ENCODE assay signal across 28 cellular contexts in the genomic region with DNA sequence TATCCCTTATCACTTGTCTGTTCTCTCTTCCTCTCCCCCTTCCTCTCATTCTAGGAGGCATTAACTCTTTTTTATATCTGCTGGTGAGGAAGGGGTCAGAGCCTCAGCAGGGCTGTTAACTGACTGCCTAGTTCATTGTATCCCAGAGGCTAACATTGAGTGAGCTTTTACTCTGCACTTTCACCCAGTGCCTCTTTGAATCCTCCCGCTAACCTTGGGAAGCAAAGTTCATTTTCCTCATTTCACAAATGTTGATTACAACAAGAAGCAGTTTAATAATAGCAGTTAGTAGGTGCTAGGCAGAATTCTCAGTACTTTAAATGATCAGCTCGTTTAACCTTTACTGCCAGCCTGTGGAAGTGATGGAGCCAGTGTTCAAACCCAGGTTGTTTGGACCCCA.
"Had no signal": no experiment of that assay in that cellular context is flagged by ENCODE, and none has a peak within 500 bp of the region (broad histone marks: within the 10 kb centered on the region; RNA-seq: fewer than 3 reads in every experiment).

No MANE protein-coding gene starts in this region.

- H3K9me3 ChIP-seq: adrenal gland, SJSA1 had no signal

- H3K4me1 ChIP-seq: SJSA1 had no signal

- H3K4me3 ChIP-seq: adrenal gland, K562, SJSA1 had no signal

- H3K4me1 Mint-ChIP-seq: activated CD4-positive, alpha-beta T cell treated with anti-CD3 and anti-CD28 coated beads, Interleukin-2, amount 10 ng/mL, durations not matched to agents 7 days and 5 days; activated naive CD8-positive, alpha-beta T cell treated with anti-CD3 and anti-CD28 coated beads for 36 hours had no signal

- H3K27ac ChIP-seq: adrenal gland, SJSA1 had no signal

- H3K27me3 ChIP-seq: adrenal gland, SJSA1 had no signal

- H3K4me3 Mint-ChIP-seq: activated CD4-positive, alpha-beta memory T cell treated with anti-CD3 and anti-CD28 coated beads for 36 hours; activated CD4-positive, alpha-beta T cell treated with anti-CD3 and anti-CD28 coated beads, Interleukin-2, amount 10 ng/mL, durations not matched to agents 7 days and 5 days; activated naive CD8-positive, alpha-beta T cell treated with anti-CD3 and anti-CD28 coated beads for 36 hours; activated T-cell treated with anti-CD3 and anti-CD28 coated beads, Interleukin-2, amount 50 U/mL, for 4 hours; T-helper 1 cell treated with Interleukin-12 subunit alpha and Interleukin-12 subunit beta and Interleukin-4 antibody, amounts not matched to agents 30 μg/mL and 1 μg/mL, for 36 hours had no signal

- H3K9me3 Mint-ChIP-seq: activated CD4-positive, alpha-beta memory T cell treated with anti-CD3 and anti-CD28 coated beads for 36 hours; activated CD4-positive, alpha-beta T cell treated with anti-CD3 and anti-CD28 coated beads, Interleukin-2, amount 10 ng/mL, durations not matched to agents 7 days and 5 days; activated naive CD8-positive, alpha-beta T cell treated with anti-CD3 and anti-CD28 coated beads for 36 hours; activated T-cell treated with anti-CD3 and anti-CD28 coated beads, Interleukin-2, amount 50 U/mL, for 4 hours; T-helper 1 cell treated with Interleukin-12 subunit alpha and Interleukin-12 subunit beta and Interleukin-4 antibody, amounts not matched to agents 30 μg/mL and 1 μg/mL, for 36 hours had no signal

- DNase-seq: activated CD4-positive, alpha-beta memory T cell treated with anti-CD3 and anti-CD28 coated beads for 36 hours; activated CD4-positive, alpha-beta T cell treated with anti-CD3 and anti-CD28 coated beads, Interleukin-2, amount 10 ng/mL, durations not matched to agents 7 days and 5 days; activated CD4-positive, CD25-positive, alpha-beta regulatory T cell; activated CD8-positive, alpha-beta memory T cell treated with anti-CD3 and anti-CD28 coated beads for 24 hours; activated effector memory CD4-positive, alpha-beta T cell treated with anti-CD3 and anti-CD28 coated beads, Interleukin-2, amount 50 U/mL, for 16 hours; activated naive CD4-positive, alpha-beta T cell treated with Interleukin-2 at 50 U/mL for 16 hours; activated naive CD8-positive, alpha-beta T cell treated with anti-CD3 and anti-CD28 coated beads for 36 hours; activated T-cell treated with anti-CD3 and anti-CD28 coated beads, Interleukin-2, amount 50 U/mL, for 4 hours; adrenal gland; anterior cingulate cortex; caudate nucleus; Karpas-422; MM.1S; NCI-H1105; NCI-H1436; NCI-H187; NCI-H2081; NCI-H510A treated with DMSO at 0.1 percent for 48 hours; NCI-H69; NK-92 treated with Interleukin-12 subunit alpha and Interleukin-12 subunit beta, amount 100 ng/mL, for 24 hours; OCI-M1; RPMI8226; SHP77 had no signal

- H3K27me3 Mint-ChIP-seq: activated CD4-positive, alpha-beta memory T cell treated with anti-CD3 and anti-CD28 coated beads for 36 hours; activated CD4-positive, alpha-beta T cell treated with anti-CD3 and anti-CD28 coated beads, Interleukin-2, amount 10 ng/mL, durations not matched to agents 7 days and 5 days; activated naive CD8-positive, alpha-beta T cell treated with anti-CD3 and anti-CD28 coated beads for 36 hours had no signal

- H3K27ac Mint-ChIP-seq: activated CD4-positive, alpha-beta memory T cell treated with anti-CD3 and anti-CD28 coated beads for 36 hours; activated CD4-positive, alpha-beta T cell treated with anti-CD3 and anti-CD28 coated beads, Interleukin-2, amount 10 ng/mL, durations not matched to agents 7 days and 5 days; activated naive CD8-positive, alpha-beta T cell treated with anti-CD3 and anti-CD28 coated beads for 36 hours; T-helper 1 cell treated with Interleukin-12 subunit alpha and Interleukin-12 subunit beta and Interleukin-4 antibody, amounts not matched to agents 30 μg/mL and 1 μg/mL, for 36 hours had no signal

- ATAC-seq: activated T-cell treated with anti-CD3 and anti-CD28 coated beads, Interleukin-2, amount 50 U/mL, for 4 hours; K562; Panc1; SK-N-SH treated with all-trans-retinoic acid at 6 μM for 48 hours had no signal
